Comparison of ENCODE assay signal across 1 cellular context in genomic region chr4:183436417-183436816, GRCh38.
TF ChIP-seq lines count a peak whose summit lies in the region.

No MANE protein-coding gene starts in this region.

TF ChIP-seq in GM23338, 12 proteins besides CTCF, POLR2A, EP300 and RAD21 (continued from another document):
- TF ChIP-seq ZNF462 (CRISPR knock-in tag; IDR thresholded peaks at IDR 0.05) = no peak
- TF ChIP-seq ETS1 (IDR thresholded peaks at IDR 0.05) = no peak
- TF ChIP-seq POLR2AphosphoS5 (IDR thresholded peaks at IDR 0.05; ENCODE audit: low read depth) = no peak
- no peak for TF ChIP-seq ZNF331 (CRISPR knock-in tag; IDR thresholded peaks at IDR 0.05; ENCODE audit: low read depth)
- TF ChIP-seq CREB1 (CRISPR knock-in tag; IDR thresholded peaks at IDR 0.05; ENCODE audit: low read depth) = no peak
- TF ChIP-seq EZH2phosphoT487 (IDR thresholded peaks at IDR 0.05; ENCODE audit: unreplicated experiment) = no peak
- TF ChIP-seq REST (IDR thresholded peaks at IDR 0.05; ENCODE audit: unreplicated experiment) = no peak
- TF ChIP-seq NANOG (IDR thresholded peaks at IDR 0.05; ENCODE audit: borderline replicate concordance) = no peak
- no peak for TF ChIP-seq STAT1 (IDR thresholded peaks at IDR 0.05; ENCODE audit: unreplicated experiment)
- TF ChIP-seq JUNB (IDR thresholded peaks at IDR 0.05; ENCODE audit: unreplicated experiment) = no peak
- TF ChIP-seq EZH2 (IDR thresholded peaks at IDR 0.05; ENCODE audit: low read depth, unreplicated experiment) = no peak
